ENCODE assay signal across 14 cellular contexts in the genomic region with DNA sequence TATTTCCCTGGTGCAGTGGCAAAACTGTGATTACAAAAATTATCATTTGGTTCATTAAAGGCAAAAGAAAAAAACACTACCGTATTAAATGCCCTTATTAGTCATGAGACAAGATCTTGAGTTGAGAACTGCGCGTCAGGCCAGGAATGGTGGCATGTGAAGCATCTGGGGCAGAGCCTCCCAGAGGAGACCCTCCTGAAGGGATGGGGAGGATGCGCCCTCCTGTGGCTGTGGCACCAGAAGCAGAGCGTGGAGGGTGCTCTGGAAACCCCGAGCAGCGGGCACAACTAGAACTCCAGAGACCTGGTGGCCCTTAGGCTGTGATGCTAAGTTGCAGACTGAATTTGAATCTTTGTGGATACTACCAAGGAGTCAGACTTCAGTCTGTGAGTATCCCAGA. TPM values are rescaled to one million over a fixed set of nuclear protein-coding genes. Genes with fewer than 3 reads are reported as not detected.
A peak's percentile ranks its signal among the peaks of the same experiment; 100 is the strongest.
DNase-seq lines count a peak whose midpoint lies in the region; ATAC-seq, FAIRE-seq and TF ChIP-seq lines count a peak whose summit lies in the region.
"Had no signal": no experiment of that assay in that cellular context is flagged by ENCODE, and none has a peak within 500 bp of the region (broad histone marks: within the 10 kb centered on the region; RNA-seq: fewer than 3 reads in every experiment).

No MANE protein-coding gene starts in this region.

- H3K4me2 ChIP-seq in A549 = no peak overlapping the region
- H3K4me2 ChIP-seq in DND-41 (ENCODE audit: insufficient read depth, low read length) = no peak overlapping the region

- peak; percentile 11 to 23; a peak in 1 of 5 replicates for TF ChIP-seq RAD21 in A549 (conservative IDR thresholded peaks at IDR 0.05 in 1 of 2, IDR thresholded peaks at IDR 0.05 in 1 of 2)

- H3K27me3 ChIP-seq in DND-41 (ENCODE audit: insufficient read depth, low read length, poor library complexity) = no peaks in the 10 kb centered on the region
- no peaks in the 10 kb centered on the region for H3K27me3 ChIP-seq in cardiac muscle cell
- H3K27me3 ChIP-seq in colonic mucosa = no peaks in the 10 kb centered on the region
- H3K27me3 ChIP-seq: esophagus muscularis mucosa had no signal

- WGBS in A549 (ENCODE audit: missing lambda C conversion rate) = 91% methylated on average over 7 of the region's 7 CpGs

- peaks cover 65% of the 10 kb centered on the region for H4K20me1 ChIP-seq in DND-41 (ENCODE audit: insufficient read depth, low read length)

- no peak for TF ChIP-seq EP300 in A549 (IDR thresholded peaks at IDR 0.05)

- ATAC-seq in A549 = peak; percentile 59 to 71; a peak in 4 of 6 replicates
- peak; percentile 55; the same call in 2 of the 3 replicates for ATAC-seq in DND-41 (ENCODE audit: insufficient read depth, low read depth)

- H3K4me3 ChIP-seq in A549 (no peak overlapping the region), DND-41 (ENCODE audit: low read depth in 1 of 2, low read length in 2 of 2) (no peak overlapping the region), cardiac muscle cell (no peak overlapping the region), colonic mucosa (no peak overlapping the region)
- H3K4me3 ChIP-seq: esophagus muscularis mucosa, skin epidermis had no signal

- no peak overlapping the region for H3K4me3 Mint-ChIP-seq in activated naive CD4-positive, alpha-beta T cell treated with anti-CD3 and anti-CD28 coated beads for 36 hours
- H3K4me3 Mint-ChIP-seq: activated naive CD8-positive, alpha-beta T cell treated with anti-CD3 and anti-CD28 coated beads, Interleukin-2, amount 10 ng/mL, durations not matched to agents 7 days and 5 days had no signal

- H3K9me3 ChIP-seq in A549 (no peaks in the 10 kb centered on the region), DND-41 (ENCODE audit: insufficient read depth, low read length, severe bottlenecking) (no peaks in the 10 kb centered on the region), cardiac muscle cell (ENCODE audit: low read depth) (no peaks in the 10 kb centered on the region), colonic mucosa (no peaks in the 10 kb centered on the region)
- H3K9me3 ChIP-seq: esophagus muscularis mucosa had no signal

- DNase-seq in A549 (ENCODE audit: low read depth in 1 of 2, low spot score in 1 of 2) = peak in 1 of 2 experiments; percentile 19
- DNase-seq in DND-41 = no peak
- peak; percentile 38 for DNase-seq in activated naive CD4-positive, alpha-beta T cell treated with anti-CD3 and anti-CD28 coated beads for 36 hours
- DNase-seq in cardiac muscle cell (ENCODE audit: low read depth in 1 of 2, low spot score in 1 of 2) = no peak
- DNase-seq in colonic mucosa = no peak
- no peak for DNase-seq in NCI-H2196 (lab: John Stamatoyannopoulos, UW; ENCODE audit: unreplicated experiment)
- DNase-seq in NCI-H2171 (lab: John Stamatoyannopoulos, UW) = no peak
- no peak for DNase-seq in frontal cortex (ENCODE audit: low spot score in 2 of 2)
- DNase-seq: activated naive CD8-positive, alpha-beta T cell treated with anti-CD3 and anti-CD28 coated beads, Interleukin-2, amount 10 ng/mL, durations not matched to agents 7 days and 5 days; MV-4-11; T1000 had no signal

- H3K27ac ChIP-seq in A549 (no peak overlapping the region), DND-41 (ENCODE audit: low read length) (no peak overlapping the region), cardiac muscle cell (no peak overlapping the region), colonic mucosa (no peak overlapping the region)
- H3K27ac ChIP-seq: esophagus muscularis mucosa, skin epidermis had no signal

- peaks cover 15% of the 10 kb centered on the region for H3K36me3 Mint-ChIP-seq in activated naive CD4-positive, alpha-beta T cell treated with anti-CD3 and anti-CD28 coated beads for 36 hours (ENCODE audit: low read depth)

- no peak overlapping the region for H2AFZ ChIP-seq in DND-41 (ENCODE audit: low read depth, low read length)

- H3K27me3 Mint-ChIP-seq in activated naive CD4-positive, alpha-beta T cell treated with anti-CD3 and anti-CD28 coated beads for 36 hours (ENCODE audit: low read depth) = no peaks in the 10 kb centered on the region
- H3K27me3 Mint-ChIP-seq: activated naive CD8-positive, alpha-beta T cell treated with anti-CD3 and anti-CD28 coated beads, Interleukin-2, amount 10 ng/mL, durations not matched to agents 7 days and 5 days had no signal

- H3K4me1 ChIP-seq in A549 (peaks cover 28% of the 10 kb centered on the region), DND-41 (ENCODE audit: insufficient read depth, low read length) (no peaks in the 10 kb centered on the region), cardiac muscle cell (ENCODE audit: low read depth) (peaks cover 25% of the 10 kb centered on the region), colonic mucosa (no peaks in the 10 kb centered on the region)

- CTCF ChIA-PET in A549 (lab: Yijun Ruan, JAX) = no interaction called here
- CTCF ChIA-PET in activated naive CD4-positive, alpha-beta T cell treated with anti-CD3 and anti-CD28 coated beads for 36 hours (lab: Charles Lee) = interaction anchor here (0.6 kb wide), 1 partner anchor 51 kb away, joined by 4 read pairs; no protein-coding TSS in a partner anchor

- POLR2A ChIA-PET in A549 (lab: Yijun Ruan, JAX) = no interaction called here

- no peak overlapping the region for H3K27ac Mint-ChIP-seq in activated naive CD4-positive, alpha-beta T cell treated with anti-CD3 and anti-CD28 coated beads for 36 hours
- H3K27ac Mint-ChIP-seq: activated naive CD8-positive, alpha-beta T cell treated with anti-CD3 and anti-CD28 coated beads, Interleukin-2, amount 10 ng/mL, durations not matched to agents 7 days and 5 days had no signal

- H3K9ac ChIP-seq in DND-41 (ENCODE audit: low read depth, low read length) (no peak overlapping the region), colonic mucosa (ENCODE audit: low read depth in 2 of 2, low read length in 2 of 2) (no peak overlapping the region)

- TF ChIP-seq CTCF in A549 (IDR thresholded peaks at IDR 0.05) = no peak
- TF ChIP-seq CTCF in DND-41 (IDR thresholded peaks at IDR 0.05; ENCODE audit: borderline replicate concordance, extremely low read depth, low read length, poor library complexity, severe bottlenecking) = peak; percentile 33
- TF ChIP-seq CTCF in cardiac muscle cell (IDR thresholded peaks at IDR 0.05; ENCODE audit: low read depth, low read length) = peak; percentile 13
- TF ChIP-seq CTCF in colonic mucosa (IDR thresholded peaks at IDR 0.05) = no peak

- intact Hi-C loops in activated naive CD4-positive, alpha-beta T cell treated with anti-CD3 and anti-CD28 coated beads for 36 hours (cut with micrococcal nuclease) = no loop called here
- intact Hi-C loops in colonic mucosa (cut with DNase I) = no loop called here

- peaks cover 5% of the 10 kb centered on the region for H3K4me1 Mint-ChIP-seq in activated naive CD4-positive, alpha-beta T cell treated with anti-CD3 and anti-CD28 coated beads for 36 hours (ENCODE audit: low read depth)

- peaks cover 92% of the 10 kb centered on the region for H3K79me2 ChIP-seq in DND-41 (ENCODE audit: insufficient read depth, low read length)

- no peak for TF ChIP-seq POLR2A in A549 (IDR thresholded peaks at IDR 0.05; ENCODE audit: low read length)

- no peaks in the 10 kb centered on the region for H3K9me3 Mint-ChIP-seq in activated naive CD4-positive, alpha-beta T cell treated with anti-CD3 and anti-CD28 coated beads for 36 hours
- H3K9me3 Mint-ChIP-seq: activated naive CD8-positive, alpha-beta T cell treated with anti-CD3 and anti-CD28 coated beads, Interleukin-2, amount 10 ng/mL, durations not matched to agents 7 days and 5 days had no signal

- H3K36me3 ChIP-seq in DND-41 (ENCODE audit: insufficient read depth, low read length) = peaks cover 71% of the 10 kb centered on the region
- peaks cover 10% of the 10 kb centered on the region for H3K36me3 ChIP-seq in cardiac muscle cell
- H3K36me3 ChIP-seq in colonic mucosa = no peaks in the 10 kb centered on the region

- FAIRE-seq in A549 (lab: Jason Lieb, UNC) (no peak), frontal cortex (lab: Jason Lieb, UNC) (no peak)
- FAIRE-seq: H54 had no signal

TF ChIP-seq in A549, 52 proteins besides CTCF, POLR2A, EP300 and RAD21:
- TF ChIP-seq TFCP2L1 (CRISPR knock-in tag; IDR thresholded peaks at IDR 0.05) = no peak
- TF ChIP-seq EHF (CRISPR knock-in tag; IDR thresholded peaks at IDR 0.05) = no peak
TF ChIP-seq in A549: peak in this region for 0.

RNA-seq across cellular contexts. Expression of a gene that starts 11.5 kb away (rescaled TPM):
- polyA plus RNA-seq in A549 (2011; rRNA removed) (53.2 and 55.4 TPM in 2 replicates), A549 (2017; fragmentation: RNase III; extraction: RNeasy Plus Mini Kit Qiagen cat#74134 plus additional on column Dnase treatment) (46.9 to 57.0 TPM (median 49.6 TPM) in 3 replicates), cardiac muscle cell (57.7 and 71.1 TPM in 2 replicates)
- 32.5 and 37.9 TPM in 2 replicates for polyA plus RNA-seq in A549 (2012; cell fraction: cytosol; rRNA removed)
- polyA plus RNA-seq in A549 (2012; cell fraction: nucleus; rRNA removed) = 52.7 and 61.2 TPM in 2 replicates
- polyA minus RNA-seq in A549 (2011; rRNA and poly(A)+ RNA removed) = 38.9 and 39.1 TPM in 2 replicates
- 10 to 100 TPM; 58.9 to 59.4 TPM for total RNA-seq in activated naive CD4-positive, alpha-beta T cell treated with anti-CD3 and anti-CD28 coated beads for 36 hours
- total RNA-seq in cardiac muscle cell (89.3 and 127 TPM in 2 replicates), colonic mucosa (10 to 100 TPM; 54.6 to 62.6 TPM), frontal cortex (61.6 TPM)

RNA-seq across cellular contexts. Expression of a gene that starts 12.4 kb away (rescaled TPM):
- polyA plus RNA-seq in A549 (2011; rRNA removed) (68.7 and 71.1 TPM in 2 replicates), A549 (2017; fragmentation: RNase III; extraction: RNeasy Plus Mini Kit Qiagen cat#74134 plus additional on column Dnase treatment) (37.7 to 39.9 TPM (median 39.1 TPM) in 3 replicates), cardiac muscle cell (52.4 and 67.0 TPM in 2 replicates)
- 37.4 and 38.5 TPM in 2 replicates for polyA plus RNA-seq in A549 (2012; cell fraction: cytosol; rRNA removed)
- 39.1 and 60.0 TPM in 2 replicates for polyA plus RNA-seq in A549 (2012; cell fraction: nucleus; rRNA removed)
- 44.5 and 45.2 TPM in 2 replicates for polyA minus RNA-seq in A549 (2011; rRNA and poly(A)+ RNA removed)
- 10 to 100 TPM; 63.5 to 67.1 TPM for total RNA-seq in activated naive CD4-positive, alpha-beta T cell treated with anti-CD3 and anti-CD28 coated beads for 36 hours
- total RNA-seq in cardiac muscle cell (42.7 and 57.6 TPM in 2 replicates), colonic mucosa (10 to 100 TPM; 23.4 to 40.2 TPM), frontal cortex (48.5 TPM)

Comparison
In these comparisons a context has a peak if more than half of its experiments do, and no peak if none do; other contexts are left out.
1. CTCF ChIP-seq: peak in DND-41 (single experiment) and cardiac muscle cell (single experiment); none in A549 (single experiment) and colonic mucosa (single experiment).